Comparison of ENCODE assay signal across 18 cellular contexts in the genomic region with DNA sequence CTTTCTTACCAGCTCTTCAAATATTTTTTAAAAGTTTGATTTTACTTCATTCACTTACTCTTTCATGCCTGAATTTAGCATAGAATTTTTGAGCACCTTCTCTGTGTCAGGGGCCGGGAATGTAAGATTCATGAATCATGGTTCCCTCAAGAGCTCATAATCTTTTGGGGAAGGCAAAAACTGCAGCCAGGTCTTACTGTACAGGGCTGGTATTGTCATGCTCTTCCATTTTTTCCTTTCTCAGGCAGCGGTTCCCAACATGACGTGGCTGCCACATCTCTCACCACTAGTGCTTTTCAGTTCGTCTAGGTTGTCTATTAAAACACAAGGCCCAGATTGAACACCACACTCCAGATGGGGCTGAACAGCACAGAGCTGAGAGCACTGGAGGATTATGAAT.
DNase-seq lines count a peak whose midpoint lies in the region; ATAC-seq, FAIRE-seq and TF ChIP-seq lines count a peak whose summit lies in the region.
"Had no signal": no experiment of that assay in that cellular context is flagged by ENCODE, and none has a peak within 500 bp of the region (broad histone marks: within the 10 kb centered on the region; RNA-seq: fewer than 3 reads in every experiment).

No MANE protein-coding gene starts in this region.

- no peaks in the 10 kb centered on the region for H3K79me1 ChIP-seq in mesenchymal stem cell (replicated peaks; ENCODE audit: low read length, poor library complexity, severe bottlenecking)

- H3K4me1 Mint-ChIP-seq in astrocyte (ENCODE audit: low read depth, unreplicated experiment), result peaks cover 16% of the 10 kb centered on the region

- H3K14ac ChIP-seq in mesenchymal stem cell (ENCODE audit: low read length in 2 of 2), result no peak overlapping the region

- H2BK15ac ChIP-seq in mesenchymal stem cell (ENCODE audit: low read depth, poor library complexity, severe bottlenecking), result no peak overlapping the region

- H3K4me2 ChIP-seq in astrocyte (ENCODE audit: low read length), result no peak overlapping the region
- H3K4me2 ChIP-seq in mesenchymal stem cell (ENCODE audit: low read length, poor library complexity, severe bottlenecking), result no peak overlapping the region
- H3K4me2 ChIP-seq: A549 had no signal

- intact Hi-C loops in left lung (cut with DNase I), result no loop called here

- H3K9ac ChIP-seq in astrocyte (ENCODE audit: low read length), result no peak overlapping the region
- H3K9ac ChIP-seq in mesenchymal stem cell (ENCODE audit: low read length), result peak overlapping the region; percentile 53

- no peaks in the 10 kb centered on the region for H4K20me1 ChIP-seq in astrocyte (ENCODE audit: insufficient read depth, low read length)

- H4K8ac ChIP-seq in mesenchymal stem cell (ENCODE audit: low read length), result no peak overlapping the region

- no peaks in the 10 kb centered on the region for H3K9me3 Mint-ChIP-seq in astrocyte (ENCODE audit: unreplicated experiment)

- no peaks in the 10 kb centered on the region for H3K36me3 ChIP-seq in astrocyte (ENCODE audit: insufficient read depth, low read length)
- H3K36me3 ChIP-seq in mesenchymal stem cell (ENCODE audit: control insufficient read depth in 1 of 2, insufficient read depth in 2 of 2, low read depth in 1 of 2, low read length in 2 of 2), result no peaks in the 10 kb centered on the region
- H3K36me3 ChIP-seq in left lung, result no peaks in the 10 kb centered on the region

- no peak overlapping the region for H2BK5ac ChIP-seq in mesenchymal stem cell (ENCODE audit: low read depth, low read length, poor library complexity, severe bottlenecking)

- no peak overlapping the region for H2AK5ac ChIP-seq in mesenchymal stem cell (ENCODE audit: low read length, severe bottlenecking)

- H3K4ac ChIP-seq in mesenchymal stem cell (ENCODE audit: low read depth in 1 of 2, low read length in 2 of 2), result no peak overlapping the region

- no peak overlapping the region for H2AFZ ChIP-seq in astrocyte (ENCODE audit: low read depth, low read length)
- no peak overlapping the region for H2AFZ ChIP-seq in mesenchymal stem cell (ENCODE audit: low read depth, low read length)

- H3K4me3 ChIP-seq in astrocyte (ENCODE audit: insufficient read depth, low read depth, low read length) (no peak overlapping the region), mesenchymal stem cell (ENCODE audit: insufficient read depth in 1 of 2, low read depth in 1 of 2, low read length in 2 of 2) (no peak overlapping the region), left lung (no peak overlapping the region)
- H3K4me3 ChIP-seq: A549, GM12878 had no signal

- WGBS in mesenchymal stem cell, result 92% methylated on average over 4 of the region's 4 CpGs

- H3K27me3 ChIP-seq in astrocyte (ENCODE audit: insufficient read depth, low read length) (no peaks in the 10 kb centered on the region), mesenchymal stem cell (ENCODE audit: control insufficient read depth in 1 of 2, insufficient read depth in 1 of 2, low read length in 2 of 2) (peaks cover 0 to 35% of the 10 kb centered on the region in 2 experiments), left lung (peaks cover 0 to 11% of the 10 kb centered on the region in 2 donors)

- H3K79me2 ChIP-seq in astrocyte (ENCODE audit: insufficient read depth, low read length), result no peaks in the 10 kb centered on the region

- H3K4me3 Mint-ChIP-seq in astrocyte (ENCODE audit: unreplicated experiment), result no peak overlapping the region
- H3K4me3 Mint-ChIP-seq: CD4-positive, alpha-beta T cell; H9 had no signal

- no peak for TF ChIP-seq CTCF in astrocyte (IDR thresholded peaks at IDR 0.05; ENCODE audit: insufficient read depth, low read depth, low read length)
- TF ChIP-seq CTCF in left lung (IDR thresholded peaks at IDR 0.05), result no peak

- no peak overlapping the region for H3K27ac Mint-ChIP-seq in astrocyte (ENCODE audit: unreplicated experiment)
- H3K27ac Mint-ChIP-seq: CD4-positive, alpha-beta T cell had no signal

- peaks cover 15% of the 10 kb centered on the region for H3K4me1 ChIP-seq in astrocyte (ENCODE audit: insufficient read depth, low read length)
- H3K4me1 ChIP-seq in mesenchymal stem cell (ENCODE audit: control insufficient read depth, insufficient read depth, low read depth, low read length), result no peaks in the 10 kb centered on the region
- no peaks in the 10 kb centered on the region for H3K4me1 ChIP-seq in left lung
- H3K4me1 ChIP-seq: A549 had no signal

- peak; percentile 20 for DNase-seq in AG08395 (ENCODE audit: low spot score)
- DNase-seq in GM03348 (ENCODE audit: low spot score), result peak; percentile 40
- DNase-seq in astrocyte (ENCODE audit: low read depth), result peak; percentile 31
- no peak for DNase-seq in mesenchymal stem cell
- no peak for DNase-seq in left lung
- DNase-seq in AG20443 (ENCODE audit: low spot score), result no peak
- no peak for DNase-seq in stimulated activated CD4-positive, alpha-beta T cell treated with anti-CD3 and anti-CD28 coated beads, Interleukin-12 subunit alpha, Interleukin-12 subunit beta, amount 100 ng/mL, for 4 hours
- DNase-seq: CD4-positive, alpha-beta T cell; DMS153; DMS79; GF-D8; H9 had no signal

- H4K91ac ChIP-seq in mesenchymal stem cell (ENCODE audit: low read length), result no peak overlapping the region

- H3K36me3 Mint-ChIP-seq in astrocyte (ENCODE audit: low read depth, unreplicated experiment), result peaks cover 7% of the 10 kb centered on the region

- no peak overlapping the region for H2BK120ac ChIP-seq in mesenchymal stem cell (ENCODE audit: low read depth, low read length)

- no peak overlapping the region for H3K23ac ChIP-seq in mesenchymal stem cell (ENCODE audit: low read length in 2 of 2)

- no peak overlapping the region for H3K27ac ChIP-seq in astrocyte (ENCODE audit: low read depth, low read length)
- H3K27ac ChIP-seq in mesenchymal stem cell (ENCODE audit: low read length, poor library complexity, severe bottlenecking), result no peak overlapping the region
- no peak overlapping the region for H3K27ac ChIP-seq in left lung
- H3K27ac ChIP-seq: 22Rv1, A549, C4-2B had no signal

- no peak overlapping the region for H3K18ac ChIP-seq in mesenchymal stem cell (ENCODE audit: low read depth in 1 of 2, low read length in 2 of 2)

- no peak for FAIRE-seq in astrocyte (lab: Jason Lieb, UNC)
- FAIRE-seq: A549, GM12878, H1 had no signal

- H3K27me3 Mint-ChIP-seq in astrocyte (ENCODE audit: low read depth, unreplicated experiment), result peaks cover 34% of the 10 kb centered on the region

- ATAC-seq in left lung, result no peak
- no peak for ATAC-seq in HG03571 (IDR thresholded peaks at IDR 0.05; ENCODE audit: unreplicated experiment)
- ATAC-seq: A549, GM12878 had no signal

- no peak overlapping the region for H2BK12ac ChIP-seq in mesenchymal stem cell (ENCODE audit: low read length in 2 of 2)

- H3K9me3 ChIP-seq in astrocyte (ENCODE audit: insufficient read depth, low read depth, low read length) (no peaks in the 10 kb centered on the region), mesenchymal stem cell (ENCODE audit: control insufficient read depth, low read length) (no peaks in the 10 kb centered on the region), left lung (no peaks in the 10 kb centered on the region)
- H3K9me3 ChIP-seq: A549 had no signal

Comparison
In these comparisons a context has a peak if more than half of its experiments do, and no peak if none do; other contexts are left out.
1. DNase-seq: peak in AG08395 (single experiment), GM03348 (single experiment) and astrocyte (single experiment); none in mesenchymal stem cell (single experiment), left lung (0 of 2), AG20443 (single experiment) and stimulated activated CD4-positive, alpha-beta T cell treated with anti-CD3 and anti-CD28 coated beads, Interleukin-12 subunit alpha, Interleukin-12 subunit beta, amount 100 ng/mL, for 4 hours (single experiment).